ENCODE assay signal across 8 cellular contexts in the genomic region with DNA sequence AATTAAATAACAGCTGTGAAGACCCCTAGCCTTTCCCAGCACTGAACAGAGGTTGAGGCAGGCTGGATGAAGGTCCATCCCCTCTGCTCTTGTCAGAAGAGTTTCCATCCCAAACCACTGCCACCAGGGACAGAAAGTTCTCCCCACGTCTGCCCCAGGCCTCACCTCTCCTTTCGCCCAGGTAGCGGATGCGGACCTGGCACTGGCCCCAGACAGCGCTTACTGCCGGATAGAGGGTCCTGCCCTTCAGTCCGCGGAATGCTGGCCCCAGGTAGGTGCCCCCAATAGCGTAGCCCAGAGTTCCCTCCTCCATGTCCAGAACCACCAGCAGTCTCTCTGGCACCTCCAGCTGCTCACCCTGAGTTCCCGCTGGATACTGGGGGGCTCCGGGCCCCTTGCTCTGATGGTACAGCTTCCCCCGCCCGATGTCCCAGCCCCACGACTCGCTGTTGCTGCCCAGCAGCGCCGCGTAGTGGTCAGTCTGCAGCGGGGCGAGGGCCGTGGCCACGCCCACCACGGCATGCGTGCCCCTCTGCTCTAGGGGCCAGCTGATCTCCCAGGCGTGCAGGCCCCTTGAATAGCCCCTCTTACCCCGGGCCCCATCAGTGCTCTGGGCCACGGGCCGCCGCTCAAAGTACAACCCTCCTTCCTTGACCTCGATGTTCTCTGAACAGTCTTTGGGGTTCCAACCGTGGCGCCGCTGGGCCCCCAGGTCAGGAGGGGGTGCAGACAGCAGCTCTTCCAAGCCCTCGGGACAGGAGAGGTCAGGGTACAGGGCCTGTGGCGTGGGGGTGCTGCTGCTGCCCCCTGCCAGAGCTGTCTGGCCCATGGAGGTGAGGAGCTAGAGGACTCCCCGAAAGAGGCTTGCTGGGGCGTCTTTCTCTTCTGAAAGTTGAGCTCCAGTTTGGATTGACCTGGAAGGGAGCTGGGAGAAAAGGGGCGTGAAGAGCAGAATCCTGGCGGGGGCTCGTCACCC. TPM values are rescaled to one million over a fixed set of nuclear protein-coding genes. Genes with fewer than 3 reads are reported as not detected.
A peak's percentile ranks its signal among the peaks of the same experiment; 100 is the strongest.
DNase-seq lines count a peak whose midpoint lies in the region; ATAC-seq, FAIRE-seq and TF ChIP-seq lines count a peak whose summit lies in the region.

No MANE protein-coding gene starts in this region.

- H3K27ac ChIP-seq in aorta (ENCODE audit: low read depth in 1 of 2, low read length in 2 of 2): peak overlapping the region in 1 of 2 donors; percentile 66

- peak; percentile 70 for FAIRE-seq in GM19239 (lab: Jason Lieb, UNC)

- peak; percentile 99 for TF ChIP-seq CTCF in BJ (IDR thresholded peaks at IDR 0.05; ENCODE audit: insufficient read depth, low read depth, low read length)

- 1% methylated on average over 40 of the region's 40 CpGs for WGBS in aorta, 2 donors

- peak overlapping the region; percentile 93 for H3K27ac Mint-ChIP-seq in T-helper 17 cell

- no peak for DNase-seq in BJ (ENCODE audit: low read depth)
- no peak for DNase-seq in GM19239 (ENCODE audit: insufficient read length, low spot score)
- peak; percentile 81 for DNase-seq in MG63
- peak; percentile 78 to 82 (median 81) for DNase-seq in T-helper 17 cell
- peak in 57 of 58 donors; percentile 3 to 82 (median 65) for DNase-seq in anterior cingulate cortex (lab: John Stamatoyannopoulos, UW)
- DNase-seq in hepatic stellate cell (ENCODE audit: low spot score): peak; percentile 90
- peak; percentile 39 for DNase-seq in renal cortical epithelial cell (ENCODE audit: low read depth)
- peak; percentile 91 to 96 for DNase-seq in aorta

- POLR2A ChIA-PET in BJ (lab: Charles Lee): interaction anchor here (0.7 to 3.7 kb wide), 6 partner anchors 19 to 66 kb away, joined by 4 to 19 read pairs (median 6); a partner anchor contains a TSS

- no peaks in the 10 kb centered on the region for H3K27me3 Mint-ChIP-seq in T-helper 17 cell

- CTCF ChIA-PET in BJ (lab: Yijun Ruan, JAX): interaction anchor here (0.6 to 9.7 kb wide), 42 partner anchors 9 to 644 kb away, joined by 3 to 112 read pairs (median 4); a partner anchor contains a TSS

- ATAC-seq in T-helper 17 cell (peak; percentile 46), aorta (ENCODE audit: low FRiP score) (peak; percentile 88)

- H3K27me3 ChIP-seq in BJ (ENCODE audit: control insufficient read depth, insufficient read depth, low read length): no peaks in the 10 kb centered on the region
- H3K27me3 ChIP-seq in MG63: no peaks in the 10 kb centered on the region
- no peaks in the 10 kb centered on the region for H3K27me3 ChIP-seq in aorta (ENCODE audit: control insufficient read depth in 1 of 2, insufficient read depth in 2 of 2, low read length in 1 of 2)

- peak overlapping the region; percentile 94 for H3K4me3 Mint-ChIP-seq in T-helper 17 cell

- H3K4me1 Mint-ChIP-seq in T-helper 17 cell: peaks cover 56% of the 10 kb centered on the region

- intact Hi-C loops in aorta (cut with DNase I): loop anchor here in 1 of 2 donors (2.0 to 5.0 kb wide), 2 partner anchors 42 to 105 kb away; a partner anchor contains a TSS

- peaks cover 0 to 1% of the 10 kb centered on the region in 2 donors for H3K4me1 ChIP-seq in aorta (ENCODE audit: control insufficient read depth in 1 of 2, insufficient read depth in 2 of 2, low read length in 2 of 2)

- peak overlapping the region; percentile 65 for H3K4me3 ChIP-seq in BJ (ENCODE audit: low read depth, low read length)
- H3K4me3 ChIP-seq in MG63: peak overlapping the region; percentile 92
- peak overlapping the region; percentile 71 to 80 for H3K4me3 ChIP-seq in aorta (ENCODE audit: low read length in 2 of 2)

- H3K9me3 ChIP-seq in MG63 (no peaks in the 10 kb centered on the region), T-helper 17 cell (ENCODE audit: control insufficient read depth, low read length, poor library complexity, severe bottlenecking) (no peaks in the 10 kb centered on the region), aorta (ENCODE audit: control insufficient read depth, low read length) (no peaks in the 10 kb centered on the region)

- peaks cover 6% of the 10 kb centered on the region for H3K36me3 Mint-ChIP-seq in T-helper 17 cell (ENCODE audit: low read depth)

- peaks cover 26% of the 10 kb centered on the region for H3K36me3 ChIP-seq in BJ (ENCODE audit: control insufficient read depth, insufficient read depth, low read length)
- peaks cover 48% of the 10 kb centered on the region for H3K36me3 ChIP-seq in MG63
- peaks cover 0 to 2% of the 10 kb centered on the region in 2 donors for H3K36me3 ChIP-seq in aorta (ENCODE audit: control insufficient read depth in 1 of 2, insufficient read depth in 2 of 2, low read length in 1 of 2)

RNA-seq across cellular contexts. Expression of a gene that starts 0.7 kb away (rescaled TPM):
- 5.0 and 7.3 TPM in 2 replicates for polyA plus RNA-seq in BJ (2011; rRNA removed)
- 2.6 and 3.0 TPM in 2 replicates for polyA minus RNA-seq in BJ (2011; rRNA and poly(A)+ RNA removed)
- total RNA-seq in MG63 (2014; rRNA removed; shearing (Covaris generic); ENCODE audit: low replicate concordance): 11.4 and 19.9 TPM in 2 replicates
- 1 to 10 TPM; 6.7 to 8.7 TPM for total RNA-seq in T-helper 17 cell
- total RNA-seq in renal cortical epithelial cell: 7.0 and 13.2 TPM in 2 replicates
- 10 to 100 TPM in 1 of 2 donors, 1 to 10 TPM in 1; 4.2 to 10.2 TPM for total RNA-seq in aorta
- polyA plus RNA-seq in aorta: 10 to 100 TPM; 11.1 to 14.3 TPM

RNA-seq across cellular contexts. Expression of a gene that starts 5.0 kb away (rescaled TPM):
- polyA plus RNA-seq in BJ (2011; rRNA removed) (2,446 and 2,656 TPM in 2 replicates), aorta (100 to 1,000 TPM; 310 to 314 TPM)
- polyA minus RNA-seq in BJ (2011; rRNA and poly(A)+ RNA removed): 955 and 1,949 TPM in 2 replicates
- total RNA-seq in MG63 (2014; rRNA removed; shearing (Covaris generic); ENCODE audit: low replicate concordance): 1,500 and 1,845 TPM in 2 replicates
- total RNA-seq in T-helper 17 cell (100 to 1,000 TPM; 140 to 144 TPM), renal cortical epithelial cell (1,309 and 1,579 TPM in 2 replicates), aorta (100 to 1,000 TPM; 317 TPM)

RNA-seq across cellular contexts. Expression of a gene that starts 20.4 kb away (rescaled TPM):
- polyA plus RNA-seq in BJ (2011; rRNA removed) (52.9 and 90.0 TPM in 2 replicates), aorta (10 to 100 TPM; 26.7 to 47.0 TPM)
- 79.9 and 113 TPM in 2 replicates for polyA minus RNA-seq in BJ (2011; rRNA and poly(A)+ RNA removed)
- total RNA-seq in MG63 (2014; rRNA removed; shearing (Covaris generic); ENCODE audit: low replicate concordance): 104 and 143 TPM in 2 replicates
- total RNA-seq in T-helper 17 cell (10 to 100 TPM; 65.7 to 76.1 TPM), renal cortical epithelial cell (107 and 113 TPM in 2 replicates), aorta (10 to 100 TPM; 59.5 to 64.6 TPM)

RNA-seq across cellular contexts. Expression of a gene that starts 21.3 kb away (rescaled TPM):
- polyA plus RNA-seq in BJ (2011; rRNA removed): 39.2 and 57.1 TPM in 2 replicates
- 16.6 and 20.1 TPM in 2 replicates for polyA minus RNA-seq in BJ (2011; rRNA and poly(A)+ RNA removed)
- 29.8 and 110 TPM in 2 replicates for total RNA-seq in MG63 (2014; rRNA removed; shearing (Covaris generic); ENCODE audit: low replicate concordance)
- under 1 TPM; 0.65 to 0.87 TPM for total RNA-seq in T-helper 17 cell
- total RNA-seq in renal cortical epithelial cell: 1.3 and 4.7 TPM in 2 replicates
- total RNA-seq in aorta: 1 to 10 TPM in 1 of 2 donors, under 1 TPM in 1; 0.42 to 2.1 TPM
- 10 to 100 TPM in 1 of 2 donors, 1 to 10 TPM in 1; 3.6 to 12.6 TPM for polyA plus RNA-seq in aorta

RNA-seq across cellular contexts. Expression of a gene that starts 31.6 kb away (rescaled TPM):
- polyA plus RNA-seq in BJ (2011; rRNA removed) (3.3 and 5.3 TPM in 2 replicates), aorta (10 to 100 TPM in 1 of 2 donors, 1 to 10 TPM in 1; 6.0 to 32.9 TPM)
- polyA minus RNA-seq in BJ (2011; rRNA and poly(A)+ RNA removed): 1.6 and 3.7 TPM in 2 replicates
- total RNA-seq in MG63 (2014; rRNA removed; shearing (Covaris generic); ENCODE audit: low replicate concordance): 0.43 TPM in 1 of 2 replicates, not detected in the other
- total RNA-seq in T-helper 17 cell (under 1 TPM; 0.26 to 0.45 TPM), renal cortical epithelial cell (0.15 TPM in 1 of 2 replicates, not detected in the other), aorta (10 to 100 TPM in 1 of 2 donors, 1 to 10 TPM in 1; 8.2 to 13.7 TPM)

Comparison
In these comparisons a context has a peak if more than half of its experiments do, and no peak if none do; other contexts are left out.
1. DNase-seq: peak in MG63 (single experiment), T-helper 17 cell (3 of 3), anterior cingulate cortex (57 of 58), hepatic stellate cell (single experiment), renal cortical epithelial cell (single experiment) and aorta (2 of 2); none in BJ (single experiment) and GM19239 (single experiment).
2. Peak in every context shown above with its lines, with median percentiles within 50 percentile points of each other: H3K4me3 ChIP-seq.